In the genomic region with DNA sequence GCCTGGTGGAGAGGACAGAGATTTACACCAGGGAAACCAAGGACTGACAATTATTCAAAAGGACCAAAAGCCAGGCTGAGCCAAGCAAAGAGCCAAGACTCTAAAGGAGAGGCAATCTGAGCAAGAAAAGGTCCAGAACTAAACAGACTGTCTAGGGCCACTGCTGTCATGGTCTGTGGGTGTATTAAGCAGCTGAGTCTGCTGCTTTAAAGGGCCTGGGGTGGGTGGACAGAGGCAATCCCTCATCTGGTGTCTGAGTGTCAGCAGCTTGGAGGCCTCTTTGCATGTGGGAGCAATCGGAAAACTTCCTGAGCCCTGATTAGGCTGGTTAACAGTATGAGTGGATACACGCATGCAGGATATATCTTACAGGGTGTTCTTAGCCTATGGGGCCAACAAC, we compare ENCODE assay signal across 26 cellular contexts.
"Had no signal": no experiment of that assay in that cellular context is flagged by ENCODE, and none has a peak within 500 bp of the region (broad histone marks: within the 10 kb centered on the region; RNA-seq: fewer than 3 reads in every experiment).

No MANE protein-coding gene starts in this region.

- H3K4me3 ChIP-seq: esophagus muscularis mucosa, heart right ventricle, left lung, lung, pancreas, psoas muscle, thoracic aorta, vagina had no signal

- H3K27ac ChIP-seq: esophagus muscularis mucosa, foreskin keratinocyte, left lung, pancreas, psoas muscle, thoracic aorta, VCaP had no signal

- FAIRE-seq: pancreas had no signal

- H3K4me1 ChIP-seq: esophagus muscularis mucosa, left lung, pancreas, psoas muscle had no signal

- ATAC-seq: activated CD4-positive, CD25-positive, alpha-beta regulatory T cell treated with anti-CD3 and anti-CD28 coated beads, Interleukin-2, amount 50 U/mL, for 24 hours; foreskin keratinocyte; left lung; psoas muscle; stimulated activated naive CD8-positive, alpha-beta T cell treated with anti-CD3 and anti-CD28 coated beads, Interleukin-15, Interleukin-2, amounts not matched to agents 100 U/mL and 50 U/mL, for 24 hours had no signal

- H3K9me3 ChIP-seq: esophagus muscularis mucosa, heart right ventricle, left lung, pancreas, psoas muscle, thoracic aorta, vagina had no signal

- H3K36me3 ChIP-seq: esophagus muscularis mucosa, heart right ventricle, left lung, pancreas, thoracic aorta, vagina had no signal

- DNase-seq: activated CD4-positive, alpha-beta T cell treated with anti-CD3 and anti-CD28 coated beads for 48 hours; activated CD4-positive, alpha-beta T cell treated with anti-CD3 and anti-CD28 coated beads, Interleukin-2, amount 50 U/mL, for 48 hours; activated CD8-positive, alpha-beta memory T cell treated with anti-CD3 and anti-CD28 coated beads for 24 hours; activated effector memory CD4-positive, alpha-beta T cell treated with Interleukin-2 at 50 U/mL for 16 hours; activated naive CD4-positive, alpha-beta T cell treated with anti-CD3 and anti-CD28 coated beads, Interleukin-2, amount 10 ng/mL, durations not matched to agents 7 days and 5 days; amniotic stem cell; central memory CD4-positive, alpha-beta T cell; dermis blood vessel endothelial cell; effector CD4-positive, alpha-beta T cell; foreskin keratinocyte; heart right ventricle; kidney glomerular epithelial cell; left lung; nephron progenitor cell; nucleus accumbens; pancreas; psoas muscle; stimulated activated CD4-positive, alpha-beta T cell treated with anti-CD3 and anti-CD28 coated beads, Interleukin-2, amount 100 ng/mL, for 48 hours; stimulated activated naive CD8-positive, alpha-beta T cell treated with anti-CD3 and anti-CD28 coated beads, Interleukin-15, Interleukin-2, amounts not matched to agents 100 U/mL and 50 U/mL, for 24 hours; T-helper 1 cell had no signal

- H3K27me3 ChIP-seq: esophagus muscularis mucosa, foreskin keratinocyte, heart right ventricle, left lung, pancreas, vagina had no signal
